Comparison of ENCODE assay signal across 18 cellular contexts in genomic region chr17:11031787-11032186, GRCh38.
A peak's percentile ranks its signal among the peaks of the same experiment; 100 is the strongest.
DNase-seq lines count a peak whose midpoint lies in the region; ATAC-seq and TF ChIP-seq lines count a peak whose summit lies in the region.
"Had no signal": no experiment of that assay in that cellular context is flagged by ENCODE, and none has a peak within 500 bp of the region (broad histone marks: within the 10 kb centered on the region; RNA-seq: fewer than 3 reads in every experiment).

No MANE protein-coding gene starts in this region.

- peak; percentile 41 for TF ChIP-seq CTCF in A673 (conservative IDR thresholded peaks at IDR 0.05; ENCODE audit: low read depth, low read length)
- peak in 2 of 3 experiments; percentile 31 to 33; a peak in 3 of 6 replicates for TF ChIP-seq CTCF in HCT116 (IDR thresholded peaks at IDR 0.05 in 2 of 3, conservative IDR thresholded peaks at IDR 0.05 in 1 of 3; ENCODE audit: borderline replicate concordance in 1 of 3, insufficient read depth in 1 of 3, low read depth in 2 of 3, low read length in 2 of 3)
- no peak for TF ChIP-seq CTCF in CD14-positive monocyte (IDR thresholded peaks at IDR 0.05)

- CTCF ChIA-PET in A673 (lab: Charles Lee): no interaction called here
- CTCF ChIA-PET in HCT116 (lab: Charles Lee): no interaction called here

- no peak overlapping the region for H3K4me3 Mint-ChIP-seq in CD14-positive monocyte
- H3K4me3 Mint-ChIP-seq: activated naive CD4-positive, alpha-beta T cell treated with anti-CD3 and anti-CD28 coated beads, Interleukin-2, amount 10 ng/mL, durations not matched to agents 7 days and 5 days; CD8-positive, alpha-beta memory T cell; stimulated activated naive B cell treated with anti-CD40 and anti-IgM and Interleukin-4, amounts not matched to agents 10 μg/mL and 1 μg/mL and 100 μg/mL, for 72 hours had no signal

- peaks cover 7 to 30% (median 12%) of the 10 kb centered on the region in 7 donors for H3K9me3 Mint-ChIP-seq in CD14-positive monocyte

- no peak for ATAC-seq in HCT116
- ATAC-seq in GM18873 (IDR thresholded peaks at IDR 0.05; ENCODE audit: low FRiP score, unreplicated experiment): no peak
- ATAC-seq in GM21619 (IDR thresholded peaks at IDR 0.05; ENCODE audit: unreplicated experiment): no peak
- ATAC-seq: left ventricle myocardium superior; right cardiac atrium; stimulated activated naive B cell treated with anti-CD40 and anti-IgM and Interleukin-4, amounts not matched to agents 10 μg/mL and 1 μg/mL and 100 μg/mL, for 72 hours had no signal

- no peaks in the 10 kb centered on the region for H4K20me1 ChIP-seq in HCT116 (ENCODE audit: insufficient read depth)

- no TSS peak for BruUV-seq in A673 (replicated peaks; lab: Mats Ljungman, UMichigan)
- BruUV-seq in HCT116 (replicated peaks; lab: Mats Ljungman, UMichigan): no TSS peak

- H3K4me3 ChIP-seq in A673 (ENCODE audit: low read depth, low read length, poor library complexity, severe bottlenecking) (no peak overlapping the region), HCT116 (replicated peaks in 1 of 2; ENCODE audit: low read depth in 1 of 2, low read length in 2 of 2) (no peak overlapping the region)
- H3K4me3 ChIP-seq: tibial artery had no signal

- no peak overlapping the region for H3K9ac ChIP-seq in HCT116 (ENCODE audit: low read length)

- no peak overlapping the region for H3K4me2 ChIP-seq in HCT116 (ENCODE audit: low read length)

- no peaks in the 10 kb centered on the region for H3K27me3 ChIP-seq in A673 (replicated peaks; ENCODE audit: insufficient read depth, low read depth, low read length, poor library complexity)
- H3K27me3 ChIP-seq in HCT116 (ENCODE audit: insufficient read depth, low read length): no peaks in the 10 kb centered on the region
- H3K27me3 ChIP-seq: tibial artery had no signal

- intact Hi-C loops in A673 (cut with micrococcal nuclease; ENCODE audit: unreplicated experiment): no loop called here
- intact Hi-C loops in HCT116 (cut with micrococcal nuclease): no loop called here
- intact Hi-C loops in CD14-positive monocyte (cut with micrococcal nuclease): no loop called here

- H3K27ac ChIP-seq in A673 (ENCODE audit: low read depth, low read length, poor library complexity, severe bottlenecking) (no peak overlapping the region), HCT116 (ENCODE audit: low read depth, low read length) (no peak overlapping the region)
- H3K27ac ChIP-seq: tibial artery had no signal

- DNase-seq in A673 (ENCODE audit: low spot score): peak; percentile 7
- DNase-seq in HCT116 (ENCODE audit: low read depth, low spot score): no peak
- DNase-seq in RKO (ENCODE audit: low spot score): peak; percentile 7
- peak; percentile 86 for DNase-seq in iPS-NIHi7 (ENCODE audit: extremely low spot score)
- DNase-seq in C1 segment of cervical spinal cord (lab: John Stamatoyannopoulos, UW): no peak
- no peak for DNase-seq in CD14-positive monocyte (ENCODE audit: low spot score)
- DNase-seq: activated CD4-positive, alpha-beta T cell treated with anti-CD3 and anti-CD28 coated beads, Interleukin-2, amount 50 U/mL, for 48 hours; activated naive CD4-positive, alpha-beta T cell treated with anti-CD3 and anti-CD28 coated beads, Interleukin-2, amount 10 ng/mL, durations not matched to agents 7 days and 5 days; CD8-positive, alpha-beta memory T cell; left ventricle myocardium superior; NCI-H1694; NCI-H226; nucleus accumbens; stimulated activated naive B cell treated with anti-CD40 and anti-IgM and Interleukin-4, amounts not matched to agents 10 μg/mL and 1 μg/mL and 100 μg/mL, for 72 hours; tibial artery had no signal

- H3K4me1 ChIP-seq in A673 (ENCODE audit: insufficient read depth, low read length, poor library complexity, severe bottlenecking): no peaks in the 10 kb centered on the region
- no peaks in the 10 kb centered on the region for H3K4me1 ChIP-seq in HCT116 (ENCODE audit: control insufficient read depth in 1 of 2, insufficient read depth in 2 of 2, low read length in 2 of 2)
- H3K4me1 ChIP-seq: tibial artery had no signal

- no peaks in the 10 kb centered on the region for H3K27me3 Mint-ChIP-seq in CD14-positive monocyte (ENCODE audit: low read depth in 3 of 3)
- H3K27me3 Mint-ChIP-seq: activated naive CD4-positive, alpha-beta T cell treated with anti-CD3 and anti-CD28 coated beads, Interleukin-2, amount 10 ng/mL, durations not matched to agents 7 days and 5 days; CD8-positive, alpha-beta memory T cell; stimulated activated naive B cell treated with anti-CD40 and anti-IgM and Interleukin-4, amounts not matched to agents 10 μg/mL and 1 μg/mL and 100 μg/mL, for 72 hours had no signal

- no peaks in the 10 kb centered on the region for H3K4me1 Mint-ChIP-seq in CD14-positive monocyte
- H3K4me1 Mint-ChIP-seq: activated naive CD4-positive, alpha-beta T cell treated with anti-CD3 and anti-CD28 coated beads, Interleukin-2, amount 10 ng/mL, durations not matched to agents 7 days and 5 days; CD8-positive, alpha-beta memory T cell; stimulated activated naive B cell treated with anti-CD40 and anti-IgM and Interleukin-4, amounts not matched to agents 10 μg/mL and 1 μg/mL and 100 μg/mL, for 72 hours had no signal

- POLR2A ChIA-PET in A673 (lab: Charles Lee; ENCODE audit: low non-redundant PET) (no interaction called here), HCT116 (lab: Charles Lee) (no interaction called here)

- no peak for TF ChIP-seq POLR2A in HCT116 (IDR thresholded peaks at IDR 0.05; ENCODE audit: borderline replicate concordance, extremely low read depth, insufficient read depth, insufficient read length)

- H3K27ac Mint-ChIP-seq in CD14-positive monocyte: no peak overlapping the region
- H3K27ac Mint-ChIP-seq: activated naive CD4-positive, alpha-beta T cell treated with anti-CD3 and anti-CD28 coated beads, Interleukin-2, amount 10 ng/mL, durations not matched to agents 7 days and 5 days; stimulated activated naive B cell treated with anti-CD40 and anti-IgM and Interleukin-4, amounts not matched to agents 10 μg/mL and 1 μg/mL and 100 μg/mL, for 72 hours had no signal

- no peaks in the 10 kb centered on the region for H3K36me3 Mint-ChIP-seq in CD14-positive monocyte
- H3K36me3 Mint-ChIP-seq: activated naive CD4-positive, alpha-beta T cell treated with anti-CD3 and anti-CD28 coated beads, Interleukin-2, amount 10 ng/mL, durations not matched to agents 7 days and 5 days; CD8-positive, alpha-beta memory T cell; stimulated activated naive B cell treated with anti-CD40 and anti-IgM and Interleukin-4, amounts not matched to agents 10 μg/mL and 1 μg/mL and 100 μg/mL, for 72 hours had no signal

- RAD21 ChIA-PET in HCT116 (lab: Charles Lee; ENCODE audit: low non-redundant PET in 1 of 2, low total read pairs in 2 of 2, uncharacterized antibody in 2 of 2, unreplicated experiment in 2 of 2): no interaction called here

- H3K9me2 ChIP-seq in HCT116 (ENCODE audit: insufficient read depth): no peaks in the 10 kb centered on the region

- H3K36me3 ChIP-seq in A673 (ENCODE audit: insufficient read depth, low read length, poor library complexity, severe bottlenecking) (no peaks in the 10 kb centered on the region), HCT116 (ENCODE audit: control insufficient read depth in 1 of 2, insufficient read depth in 2 of 2, low read length in 2 of 2) (no peaks in the 10 kb centered on the region)
- H3K36me3 ChIP-seq: tibial artery had no signal

- H3K79me2 ChIP-seq in HCT116 (ENCODE audit: insufficient read depth, low read length): no peaks in the 10 kb centered on the region

- TF ChIP-seq RAD21 in HCT116 (IDR thresholded peaks at IDR 0.05; ENCODE audit: low read depth): no peak

- H3K9me3 ChIP-seq in A673 (ENCODE audit: low read depth, low read length, poor library complexity, severe bottlenecking): no peaks in the 10 kb centered on the region
- peaks cover 0 to 11% of the 10 kb centered on the region in 2 experiments; a peak in 2 of 4 replicates for H3K9me3 ChIP-seq in HCT116 (ENCODE audit: control insufficient read depth in 1 of 2, insufficient read depth in 1 of 2, low read depth in 1 of 2, low read length in 2 of 2)
- H3K9me3 ChIP-seq: tibial artery had no signal

- H2AFZ ChIP-seq in HCT116 (ENCODE audit: low read depth, low read length, poor library complexity, severe bottlenecking): no peak overlapping the region

TF ChIP-seq in HCT116, 20 proteins besides CTCF, POLR2A, EP300 and RAD21:
- TF ChIP-seq SP1 (IDR thresholded peaks at IDR 0.05; ENCODE audit: low read depth) (no peak), POLR2AphosphoS5 (IDR thresholded peaks at IDR 0.05; ENCODE audit: low read depth, low read length) (no peak), CEBPB (IDR thresholded peaks at IDR 0.05; ENCODE audit: low read depth) (no peak)

Comparison
In these comparisons a context has a peak if more than half of its experiments do, and no peak if none do; other contexts are left out.
1. DNase-seq: peak in A673 (single experiment), RKO (single experiment) and iPS-NIHi7 (single experiment); none in HCT116 (single experiment), C1 segment of cervical spinal cord (0 of 14) and CD14-positive monocyte (single experiment).